In genomic region chr6:3427740-3428085, GRCh38 we compare ENCODE assay signal across 14 cellular contexts. TPM values are rescaled to one million over a fixed set of nuclear protein-coding genes. Genes with fewer than 3 reads are reported as not detected.
DNase-seq lines count a peak whose midpoint lies in the region; ATAC-seq, FAIRE-seq and TF ChIP-seq lines count a peak whose summit lies in the region.
"Had no signal": no experiment of that assay in that cellular context is flagged by ENCODE, and none has a peak within 500 bp of the region (broad histone marks: within the 10 kb centered on the region; RNA-seq: fewer than 3 reads in every experiment).

No MANE protein-coding gene starts in this region.

- H3K9me3 ChIP-seq in K562 (replicated peaks; ENCODE audit: control insufficient read depth, insufficient read depth, low read depth, low read length) = no peaks in the 10 kb centered on the region

- H3K9me1 ChIP-seq in K562 (ENCODE audit: control insufficient read depth, insufficient read depth, low read length) = peaks cover 4% of the 10 kb centered on the region

- FAIRE-seq in K562 (lab: Jason Lieb, UNC) = no peak

- no peak overlapping the region for H3K4me2 ChIP-seq in K562 (ENCODE audit: insufficient read depth, low read length)

- no peak overlapping the region for H2AFZ ChIP-seq in K562 (ENCODE audit: low read depth, low read length)

- WGBS in K562 (ENCODE audit: insufficient coverage, low coverage, missing lambda C conversion rate) = 29% methylated on average over 10 of the region's 10 CpGs

- no peaks in the 10 kb centered on the region for H3K36me3 Mint-ChIP-seq in activated CD8-positive, alpha-beta T cell treated with anti-CD3 and anti-CD28 coated beads, Interleukin-2, amount 10 ng/mL, durations not matched to agents 7 days and 5 days (ENCODE audit: low read depth)
- H3K36me3 Mint-ChIP-seq: activated naive CD8-positive, alpha-beta T cell had no signal

- POLR2A ChIA-PET in K562 (lab: Yijun Ruan, JAX) = interaction anchor here (0.6 to 1.9 kb wide), 4 partner anchors 8 to 98 kb away, joined by 3 to 13 read pairs (median 4); no protein-coding TSS in a partner anchor
- POLR2A ChIA-PET in activated CD8-positive, alpha-beta T cell treated with anti-CD3 and anti-CD28 coated beads, Interleukin-2, amount 10 ng/mL, durations not matched to agents 7 days and 5 days (lab: Charles Lee) = no interaction called here

- H3K36me3 ChIP-seq in K562 (ENCODE audit: control insufficient read depth, insufficient read depth, low read length) = no peaks in the 10 kb centered on the region

- no peak for TF ChIP-seq CTCF in K562 (IDR thresholded peaks at IDR 0.05 in 2 of 3, conservative IDR thresholded peaks at IDR 0.05 in 1 of 3; ENCODE audit: insufficient read depth in 2 of 3, low read depth in 1 of 3, low read length in 3 of 3)

- H3K27ac Mint-ChIP-seq in activated CD8-positive, alpha-beta T cell treated with anti-CD3 and anti-CD28 coated beads, Interleukin-2, amount 10 ng/mL, durations not matched to agents 7 days and 5 days = no peak overlapping the region
- H3K27ac Mint-ChIP-seq: activated naive CD8-positive, alpha-beta T cell had no signal

- CTCF ChIA-PET in K562 (lab: Yijun Ruan, JAX; ENCODE audit: low intra/inter-chr PET ratio) = no interaction called here
- CTCF ChIA-PET in activated CD8-positive, alpha-beta T cell treated with anti-CD3 and anti-CD28 coated beads, Interleukin-2, amount 10 ng/mL, durations not matched to agents 7 days and 5 days (lab: Charles Lee) = interaction anchor here (1.2 to 1.9 kb wide), 2 partner anchors 17 to 304 kb away, joined by 3 to 4 read pairs; no protein-coding TSS in a partner anchor

- no peaks in the 10 kb centered on the region for H3K9me3 Mint-ChIP-seq in activated CD8-positive, alpha-beta T cell treated with anti-CD3 and anti-CD28 coated beads, Interleukin-2, amount 10 ng/mL, durations not matched to agents 7 days and 5 days (ENCODE audit: insufficient read depth)

- no peaks in the 10 kb centered on the region for H3K4me1 Mint-ChIP-seq in activated CD8-positive, alpha-beta T cell treated with anti-CD3 and anti-CD28 coated beads, Interleukin-2, amount 10 ng/mL, durations not matched to agents 7 days and 5 days (ENCODE audit: low read depth)

- no TSS peak for BruUV-seq in K562 (replicated peaks; lab: Mats Ljungman, UMichigan)

- intact Hi-C loops in K562 (cut with micrococcal nuclease) (no loop called here), left ventricle myocardium superior (cut with micrococcal nuclease) (no loop called here), posterior vena cava (cut with DNase I) (no loop called here)

- in situ Hi-C loops in K562 (cut with MboI) = no loop called here

- no peak overlapping the region for H3K4me3 ChIP-seq in K562
- H3K4me3 ChIP-seq: coronary artery had no signal

- H3K27me3 ChIP-seq in K562 (ENCODE audit: control insufficient read depth in 2 of 2, insufficient read depth in 2 of 2, low read length in 2 of 2) = no peaks in the 10 kb centered on the region
- H3K27me3 ChIP-seq: foreskin keratinocyte had no signal

- no peak overlapping the region for H3K4me3 Mint-ChIP-seq in activated CD8-positive, alpha-beta T cell treated with anti-CD3 and anti-CD28 coated beads, Interleukin-2, amount 10 ng/mL, durations not matched to agents 7 days and 5 days
- H3K4me3 Mint-ChIP-seq: activated naive CD8-positive, alpha-beta T cell had no signal

- H4K20me1 ChIP-seq in K562 (replicated peaks; ENCODE audit: control insufficient read depth, insufficient read depth, low read length) = peaks cover 6% of the 10 kb centered on the region; the same call in 1 of the 2 replicates

- no peak overlapping the region for H3K27ac ChIP-seq in K562 (ENCODE audit: extremely low read depth, low read depth, low read length)
- H3K27ac ChIP-seq: coronary artery, foreskin keratinocyte, VCaP had no signal

- peak; percentile 53 for ATAC-seq in K562
- peak; percentile 29 for ATAC-seq in left ventricle myocardium superior
- ATAC-seq in activated CD8-positive, alpha-beta T cell treated with anti-CD3 and anti-CD28 coated beads, Interleukin-2, amount 10 ng/mL, durations not matched to agents 7 days and 5 days = no peak
- ATAC-seq: foreskin keratinocyte had no signal

- H3K27me3 Mint-ChIP-seq in activated CD8-positive, alpha-beta T cell treated with anti-CD3 and anti-CD28 coated beads, Interleukin-2, amount 10 ng/mL, durations not matched to agents 7 days and 5 days (ENCODE audit: low read depth) = peaks cover 17% of the 10 kb centered on the region
- H3K27me3 Mint-ChIP-seq: activated naive CD8-positive, alpha-beta T cell had no signal

- TF ChIP-seq EP300 in K562 (IDR thresholded peaks at IDR 0.05; ENCODE audit: low read length) = no peak

- peaks cover 2 to 7% of the 10 kb centered on the region in 2 experiments; a peak in 3 of 5 replicates for H3K4me1 ChIP-seq in K562 (replicated peaks in 1 of 2; ENCODE audit: control insufficient read depth in 2 of 2, insufficient read depth in 2 of 2, low read length in 2 of 2)

- no peak for TF ChIP-seq POLR2A in K562 (conservative IDR thresholded peaks at IDR 0.05)

- H3K79me2 ChIP-seq in K562 (ENCODE audit: control insufficient read depth, insufficient read depth, low read length) = no peaks in the 10 kb centered on the region

- TF ChIP-seq RAD21 in K562 (CRISPR knock-in tag; conservative IDR thresholded peaks at IDR 0.05 in 1 of 2, IDR thresholded peaks at IDR 0.05 in 1 of 2) = no peak

- DNase-seq in EH (ENCODE audit: low read depth) (peak; percentile 7), K562 (ENCODE audit: extremely low read depth in 1 of 4, low spot score in 3 of 4) (no peak), left ventricle myocardium superior (peak; percentile 37), posterior vena cava (ENCODE audit: low spot score) (peak; percentile 90), SHP77 treated with DMSO at 0.1 percent for 48 hours (lab: John Stamatoyannopoulos, UW) (no peak), NCI-H345 treated with DMSO at 0.1 percent for 48 hours (lab: John Stamatoyannopoulos, UW; ENCODE audit: unreplicated experiment) (no peak)
- no peak for DNase-seq in activated CD8-positive, alpha-beta T cell treated with anti-CD3 and anti-CD28 coated beads, Interleukin-2, amount 10 ng/mL, durations not matched to agents 7 days and 5 days
- DNase-seq in stimulated activated CD8-positive, alpha-beta memory T cell treated with anti-CD3 and anti-CD28 coated beads, Interleukin-4, amount 100 ng/mL, for 48 hours = no peak
- DNase-seq: DMS 273 treated with DMSO at 0.1 percent for 48 hours, foreskin keratinocyte, NCI-H1694 treated with DMSO at 0.1 percent for 48 hours had no signal

- H3K9ac ChIP-seq in K562 (ENCODE audit: insufficient read depth in 1 of 2, low read depth in 2 of 2, low read length in 2 of 2) = peak overlapping the region in 1 of 2 experiments; percentile 62; a peak in 1 of 4 replicates

TF ChIP-seq in K562, 482 proteins besides CTCF, POLR2A, EP300 and RAD21:
- TF ChIP-seq NFE2 (IDR thresholded peaks at IDR 0.05; ENCODE audit: low read depth) (0 out of 2 replicates have a peak, but pooled peaks have one; percentile 15), PBX2 (CRISPR knock-in tag; IDR thresholded peaks at IDR 0.05; ENCODE audit: low read depth) (no peak), PBX2 (tag; conservative IDR thresholded peaks at IDR 0.05; ENCODE audit: low read depth) (peak; percentile 49; the same call in 1 of the 2 replicates), HMG20A (CRISPR knock-in tag; conservative IDR thresholded peaks at IDR 0.05) (no peak)

RNA-seq across cellular contexts. Expression of gene SLC22A23, which starts 29.1 kb away (rescaled TPM):
- 37.5 and 58.5 TPM in 2 replicates for total RNA-seq in K562 (2011; cell fraction: chromatin; rRNA removed; ENCODE audit: low replicate concordance)
- 38.7 and 44.9 TPM in 2 replicates for total RNA-seq in K562 (2011; cell fraction: nucleolus; rRNA removed)
- 41.6 and 49.3 TPM in 2 replicates for total RNA-seq in K562 (2011; cell fraction: nucleoplasm; rRNA removed)
- 4.0 TPM in 2 replicates for total RNA-seq in K562 (2014; rRNA removed)
- total RNA-seq in K562 (2014; rRNA removed; fragmentation: Illumina TruSeq; extraction: Trizol) = 1.6 and 1.9 TPM in 2 replicates
- total RNA-seq in K562 (2015; rRNA removed; fragmentation: Illumina TruSeq; extraction: Trizol) = 1.1 and 1.2 TPM in 2 replicates
- total RNA-seq in K562 (2021) = 7.3 and 8.7 TPM in 2 replicates
- polyA plus RNA-seq in K562 (2011; rRNA removed) = 2.1 and 3.2 TPM in 2 replicates
- 3.3 and 3.5 TPM in 2 replicates for polyA plus RNA-seq in K562 (2011; cell fraction: cytosol; rRNA removed)
- 7.3 and 12.9 TPM in 2 replicates for polyA plus RNA-seq in K562 (2011; cell fraction: nucleus; rRNA removed)
- 3.6 and 8.0 TPM in 2 replicates for polyA plus RNA-seq in K562 (2012)
- 4.1 and 5.4 TPM in 2 replicates for polyA plus RNA-seq in K562 (2014; fragmentation: Illumina TruSeq; extraction: Trizol)
- polyA plus RNA-seq in K562 (2014; fragmentation: Nextera tagmentation; extraction: Ambion mirVana) = under 1 TPM; 0.30 to 0.32 TPM
- 2.5 and 4.7 TPM in 2 replicates for polyA plus RNA-seq in K562 (2014; rRNA removed)
- polyA minus RNA-seq in K562 (2011; rRNA and poly(A)+ RNA removed) = 6.7 and 10.2 TPM in 2 replicates
- polyA minus RNA-seq in K562 (2011; cell fraction: cytosol; rRNA and poly(A)+ RNA removed) = 5.6 and 7.4 TPM in 2 replicates
- 13.2 and 15.6 TPM in 2 replicates for polyA minus RNA-seq in K562 (2011; cell fraction: nucleus; rRNA and poly(A)+ RNA removed)
- total RNA-seq in left ventricle myocardium superior = 7.1 TPM
- total RNA-seq in posterior vena cava = 1 to 10 TPM; 5.2 to 5.6 TPM
- under 1 TPM; 0.23 to 0.24 TPM for total RNA-seq in activated CD8-positive, alpha-beta T cell treated with anti-CD3 and anti-CD28 coated beads, Interleukin-2, amount 10 ng/mL, durations not matched to agents 7 days and 5 days

Comparison
In these comparisons a context has a peak if more than half of its experiments do, and no peak if none do; other contexts are left out.
1. DNase-seq: peak in EH (single experiment), left ventricle myocardium superior (single experiment) and posterior vena cava (single experiment); none in K562 (0 of 4), activated CD8-positive, alpha-beta T cell treated with anti-CD3 and anti-CD28 coated beads, Interleukin-2, amount 10 ng/mL, durations not matched to agents 7 days and 5 days (single experiment), SHP77 treated with DMSO at 0.1 percent for 48 hours (single experiment), stimulated activated CD8-positive, alpha-beta memory T cell treated with anti-CD3 and anti-CD28 coated beads, Interleukin-4, amount 100 ng/mL, for 48 hours (single experiment) and NCI-H345 treated with DMSO at 0.1 percent for 48 hours (single experiment).